In genomic region chr17:72900542-72900941, GRCh38 we compare ENCODE assay signal across 12 cellular contexts.
"Had no signal": no experiment of that assay in that cellular context is flagged by ENCODE, and none has a peak within 500 bp of the region (broad histone marks: within the 10 kb centered on the region; RNA-seq: fewer than 3 reads in every experiment).

No MANE protein-coding gene starts in this region.

- H3K4me1 Mint-ChIP-seq: activated naive CD8-positive, alpha-beta T cell treated with anti-CD3 and anti-CD28 coated beads for 36 hours had no signal

- H3K27ac Mint-ChIP-seq: activated naive CD8-positive, alpha-beta T cell treated with anti-CD3 and anti-CD28 coated beads for 36 hours; dendritic cell treated with granulocyte-macrophage colony-stimulating factor and Interleukin-4, amounts not matched to agents 40 ng/mL and 50 ng/mL, for 4 days had no signal

- H3K9me3 Mint-ChIP-seq: activated naive CD8-positive, alpha-beta T cell treated with anti-CD3 and anti-CD28 coated beads for 36 hours; dendritic cell treated with granulocyte-macrophage colony-stimulating factor and Interleukin-4, amounts not matched to agents 40 ng/mL and 50 ng/mL, for 4 days had no signal

- ATAC-seq: pancreas had no signal

- DNase-seq: activated CD4-positive, alpha-beta T cell treated with anti-CD3 and anti-CD28 coated beads, Interleukin-2, amount 50 U/mL, for 4 hours; activated CD4-positive, CD25-positive, alpha-beta regulatory T cell; activated gamma-delta T cell; activated naive CD8-positive, alpha-beta T cell treated with anti-CD3 and anti-CD28 coated beads for 36 hours; activated T-cell treated with anti-CD3 and anti-CD28 coated beads, Interleukin-2, amount 50 U/mL, for 48 hours; cerebellar nuclear complex; erythroblast; hypothalamus; kidney glomerular epithelial cell; pancreas; tibial artery had no signal

- H3K27me3 Mint-ChIP-seq: activated naive CD8-positive, alpha-beta T cell treated with anti-CD3 and anti-CD28 coated beads for 36 hours; dendritic cell treated with granulocyte-macrophage colony-stimulating factor and Interleukin-4, amounts not matched to agents 40 ng/mL and 50 ng/mL, for 4 days had no signal

- H3K4me3 Mint-ChIP-seq: activated naive CD8-positive, alpha-beta T cell treated with anti-CD3 and anti-CD28 coated beads for 36 hours; dendritic cell treated with granulocyte-macrophage colony-stimulating factor and Interleukin-4, amounts not matched to agents 40 ng/mL and 50 ng/mL, for 4 days had no signal
